Comparison of ENCODE assay signal across 20 cellular contexts in genomic region chr18:45398448-45398847, GRCh38.
"Had no signal": no experiment of that assay in that cellular context is flagged by ENCODE, and none has a peak within 500 bp of the region (broad histone marks: within the 10 kb centered on the region; RNA-seq: fewer than 3 reads in every experiment).

No MANE protein-coding gene starts in this region.

- DNase-seq: cortex of kidney; dorsolateral prefrontal cortex; effector CD8-positive, alpha-beta T cell; esophagus squamous epithelium; foreskin fibroblast; kidney; left cardiac atrium; left ventricle myocardium superior; naive thymus-derived CD8-positive, alpha-beta T cell; psoas muscle; retina; right lobe of liver; stimulated activated CD4-positive, alpha-beta T cell treated with anti-CD3 and anti-CD28 coated beads, Interleukin-4, amount 100 ng/mL, for 1 hour; stimulated activated CD8-positive, alpha-beta memory T cell treated with anti-CD3 and anti-CD28 coated beads, Interleukin-4, amount 100 ng/mL, for 48 hours; tibial artery; upper lobe of right lung had no signal

- H3K4me3 Mint-ChIP-seq: naive thymus-derived CD8-positive, alpha-beta T cell; stimulated activated memory B cell treated with anti-CD40 and anti-IgM and Interleukin-4, amounts not matched to agents 10 μg/mL and 1 μg/mL and 100 μg/mL, for 72 hours; stimulated activated naive CD8-positive, alpha-beta T cell treated with anti-CD3 and anti-CD28 coated beads, Interleukin-15, Interleukin-2, amounts not matched to agents 100 ng/mL and 50 ng/mL, for 24 hours had no signal

- H3K27ac Mint-ChIP-seq: naive thymus-derived CD8-positive, alpha-beta T cell; stimulated activated memory B cell treated with anti-CD40 and anti-IgM and Interleukin-4, amounts not matched to agents 10 μg/mL and 1 μg/mL and 100 μg/mL, for 72 hours; stimulated activated naive CD8-positive, alpha-beta T cell treated with anti-CD3 and anti-CD28 coated beads, Interleukin-15, Interleukin-2, amounts not matched to agents 100 ng/mL and 50 ng/mL, for 24 hours had no signal

- H3K9me3 Mint-ChIP-seq: naive thymus-derived CD8-positive, alpha-beta T cell; stimulated activated memory B cell treated with anti-CD40 and anti-IgM and Interleukin-4, amounts not matched to agents 10 μg/mL and 1 μg/mL and 100 μg/mL, for 72 hours; stimulated activated naive CD8-positive, alpha-beta T cell treated with anti-CD3 and anti-CD28 coated beads, Interleukin-15, Interleukin-2, amounts not matched to agents 100 ng/mL and 50 ng/mL, for 24 hours had no signal

- ATAC-seq: left cardiac atrium; left ventricle myocardium superior; naive thymus-derived CD8-positive, alpha-beta T cell; psoas muscle; right lobe of liver; stimulated activated memory B cell treated with anti-CD40 and anti-IgM and Interleukin-4, amounts not matched to agents 10 μg/mL and 1 μg/mL and 100 μg/mL, for 72 hours had no signal

- H3K27ac ChIP-seq: dorsolateral prefrontal cortex, neutrophil, psoas muscle, right lobe of liver, tibial artery, upper lobe of right lung, vagina had no signal

- H3K36me3 Mint-ChIP-seq: naive thymus-derived CD8-positive, alpha-beta T cell; stimulated activated memory B cell treated with anti-CD40 and anti-IgM and Interleukin-4, amounts not matched to agents 10 μg/mL and 1 μg/mL and 100 μg/mL, for 72 hours had no signal

- H3K4me1 Mint-ChIP-seq: naive thymus-derived CD8-positive, alpha-beta T cell; stimulated activated memory B cell treated with anti-CD40 and anti-IgM and Interleukin-4, amounts not matched to agents 10 μg/mL and 1 μg/mL and 100 μg/mL, for 72 hours had no signal
